1 cellular context compared by ENCODE assay signal in the genomic region with DNA sequence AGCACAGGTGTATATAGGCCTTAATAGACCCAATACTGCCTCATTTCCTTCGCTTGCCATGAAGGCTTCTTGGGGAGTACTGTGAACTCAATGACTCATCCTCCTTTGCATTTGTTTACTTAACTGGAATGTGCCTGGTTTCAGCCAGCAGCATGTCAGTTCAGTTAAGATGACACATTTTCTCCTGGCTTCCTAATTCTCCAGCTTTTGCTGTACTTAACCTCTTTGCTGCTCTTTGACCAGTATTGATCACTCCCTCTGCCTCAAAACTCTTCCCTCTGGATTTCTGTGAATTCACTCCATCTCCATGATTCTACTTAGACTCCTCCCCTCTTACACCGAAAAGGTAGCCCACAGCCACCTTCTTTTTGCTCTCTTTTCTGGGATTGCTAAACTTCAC.
TF ChIP-seq lines count a peak whose summit lies in the region.

No MANE protein-coding gene starts in this region.

TF ChIP-seq in GM23338, 12 proteins besides CTCF, POLR2A, EP300 and RAD21:
- peak; percentile 15; the same call in 1 of the 2 replicates for TF ChIP-seq ZNF462 (CRISPR knock-in tag; IDR thresholded peaks at IDR 0.05)
- TF ChIP-seq EZH2 (IDR thresholded peaks at IDR 0.05; ENCODE audit: low read depth, unreplicated experiment), result no peak
- no peak for TF ChIP-seq STAT1 (IDR thresholded peaks at IDR 0.05; ENCODE audit: unreplicated experiment)
- TF ChIP-seq ZNF114 (CRISPR knock-in tag; IDR thresholded peaks at IDR 0.05), result no peak
- no peak for TF ChIP-seq POLR2AphosphoS5 (IDR thresholded peaks at IDR 0.05; ENCODE audit: low read depth)
- no peak for TF ChIP-seq ZNF331 (CRISPR knock-in tag; IDR thresholded peaks at IDR 0.05; ENCODE audit: low read depth)
